10 cellular contexts compared by ENCODE assay signal in genomic region chr9:126886194-126886830, GRCh38.
"Had no signal": no experiment of that assay in that cellular context is flagged by ENCODE, and none has a peak within 500 bp of the region (broad histone marks: within the 10 kb centered on the region; RNA-seq: fewer than 3 reads in every experiment).

No MANE protein-coding gene starts in this region.

- H3K27ac ChIP-seq: adrenal gland, right atrium auricular region, SJCRH30 had no signal

- DNase-seq: activated CD4-positive, alpha-beta memory T cell treated with anti-CD3 and anti-CD28 coated beads, Interleukin-2, amount 10 ng/mL, durations not matched to agents 7 days and 5 days; activated CD8-positive, alpha-beta memory T cell treated with anti-CD3 and anti-CD28 coated beads, Interleukin-2, amount 50 U/mL, for 48 hours; activated naive CD4-positive, alpha-beta T cell treated with Interleukin-2 at 50 U/mL for 16 hours; islet precursor cell; left ventricle myocardium superior; SJCRH30; stimulated activated CD4-positive, alpha-beta T cell treated with anti-CD3 and anti-CD28 coated beads, Interleukin-1b, Interleukin-23, amount 100 ng/mL, for 48 hours; trophoblast cell had no signal

- H3K4me3 ChIP-seq: adrenal gland, right atrium auricular region, SJCRH30 had no signal

- H3K9me3 ChIP-seq: adrenal gland, right atrium auricular region, SJCRH30 had no signal

- H3K4me1 ChIP-seq: adrenal gland, SJCRH30 had no signal

- H3K27me3 ChIP-seq: adrenal gland, right atrium auricular region, SJCRH30 had no signal
